In the genomic region with DNA sequence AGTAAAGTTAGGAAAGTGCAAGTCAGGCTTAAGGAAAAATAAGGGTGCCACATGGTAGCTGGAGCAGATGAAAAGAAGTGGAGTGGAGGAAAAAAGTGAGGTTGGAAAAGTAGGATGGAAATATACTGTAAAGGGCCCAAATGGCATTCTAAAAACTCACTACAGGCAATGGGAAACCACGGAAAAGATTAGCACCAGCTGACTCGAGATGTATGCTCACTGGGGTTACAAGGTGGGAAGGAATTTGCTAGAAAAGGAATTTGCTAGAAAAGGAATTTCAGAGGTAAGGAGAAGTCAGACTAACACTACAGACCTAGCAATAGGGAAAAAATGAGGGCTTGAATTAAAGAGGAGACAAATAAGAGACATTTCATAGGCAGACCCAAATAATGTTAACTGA, we compare ENCODE assay signal across 11 cellular contexts. TPM values are rescaled to one million over a fixed set of nuclear protein-coding genes. Genes with fewer than 3 reads are reported as not detected.
DNase-seq lines count a peak whose midpoint lies in the region; ATAC-seq and TF ChIP-seq lines count a peak whose summit lies in the region.
"Had no signal": no experiment of that assay in that cellular context is flagged by ENCODE, and none has a peak within 500 bp of the region (broad histone marks: within the 10 kb centered on the region; RNA-seq: fewer than 3 reads in every experiment).

No MANE protein-coding gene starts in this region.

- DNase-seq in EL (peak; percentile 19), M059J (ENCODE audit: low read depth) (peak; percentile 45), nephron progenitor cell (no peak), SHP77 treated with DMSO at 0.1 percent for 48 hours (lab: John Stamatoyannopoulos, UW) (no peak)
- DNase-seq in central memory CD8-positive, alpha-beta T cell (ENCODE audit: low spot score in 2 of 2), result no peak
- DNase-seq: activated CD4-positive, alpha-beta T cell treated with anti-CD3 and anti-CD28 coated beads for 1 hour; NCI-H1436; NCI-H510A; OCI-M1 had no signal

- no peaks in the 10 kb centered on the region for H3K9me3 Mint-ChIP-seq in central memory CD8-positive, alpha-beta T cell
- peaks cover 37% of the 10 kb centered on the region for H3K9me3 Mint-ChIP-seq in nephron progenitor cell

- H3K4me1 Mint-ChIP-seq in central memory CD8-positive, alpha-beta T cell, result peaks cover 37% of the 10 kb centered on the region
- peaks cover 29% of the 10 kb centered on the region for H3K4me1 Mint-ChIP-seq in nephron progenitor cell

- H3K4me3 Mint-ChIP-seq in central memory CD8-positive, alpha-beta T cell, result peak overlapping the region; percentile 4
- H3K4me3 Mint-ChIP-seq in nephron progenitor cell, result peak overlapping the region; percentile 7

- no peak for TF ChIP-seq CTCF in nephron progenitor cell (IDR thresholded peaks at IDR 0.05)

- peak overlapping the region; percentile 45 for H3K27ac Mint-ChIP-seq in central memory CD8-positive, alpha-beta T cell (ENCODE audit: low read depth)
- H3K27ac Mint-ChIP-seq in nephron progenitor cell, result peak overlapping the region; percentile 44

- peaks cover 42% of the 10 kb centered on the region for H3K36me3 Mint-ChIP-seq in central memory CD8-positive, alpha-beta T cell (ENCODE audit: insufficient read depth)
- H3K36me3 Mint-ChIP-seq in nephron progenitor cell (ENCODE audit: low read depth), result peaks cover 65% of the 10 kb centered on the region

- no peaks in the 10 kb centered on the region for H3K27me3 Mint-ChIP-seq in central memory CD8-positive, alpha-beta T cell
- H3K27me3 Mint-ChIP-seq in nephron progenitor cell (ENCODE audit: low read depth, poor library complexity), result peaks cover 4% of the 10 kb centered on the region

- no peak for ATAC-seq in central memory CD8-positive, alpha-beta T cell (replicated peaks; ENCODE audit: extremely low read depth, poor library complexity, severe bottlenecking)
- ATAC-seq in GM18520 (IDR thresholded peaks at IDR 0.05; ENCODE audit: unreplicated experiment), result no peak
- no peak for ATAC-seq in HG02973 (IDR thresholded peaks at IDR 0.05; ENCODE audit: unreplicated experiment)

RNA-seq across cellular contexts. Expression of a gene that starts 3.6 kb away (rescaled TPM):
- 58.3 and 61.6 TPM in 2 replicates for total RNA-seq in M059J (2014; rRNA removed; shearing (Covaris generic))

RNA-seq across cellular contexts. Expression of a gene that starts 37.8 kb away (rescaled TPM):
- total RNA-seq in M059J (2014; rRNA removed; shearing (Covaris generic)), result 41.5 and 62.8 TPM in 2 replicates

RNA-seq across cellular contexts. Expression of a gene that starts 45.9 kb away (rescaled TPM):
- 31.7 and 34.7 TPM in 2 replicates for total RNA-seq in M059J (2014; rRNA removed; shearing (Covaris generic))

Comparison
In these comparisons a context has a peak if more than half of its experiments do, and no peak if none do; other contexts are left out.
1. DNase-seq: peak in EL (single experiment) and M059J (single experiment); none in central memory CD8-positive, alpha-beta T cell (0 of 2), nephron progenitor cell (single experiment) and SHP77 treated with DMSO at 0.1 percent for 48 hours (single experiment).